In genomic region chr20:34549291-34549928, GRCh38 we compare ENCODE assay signal across 1 cellular context.
TF ChIP-seq lines count a peak whose summit lies in the region.

No MANE protein-coding gene starts in this region.

TF ChIP-seq in HEK293, 187 proteins besides CTCF, POLR2A, EP300 and RAD21 (continued from another document and continues in another):
- no peak for TF ChIP-seq ZNF701 (tag by site-specific recombination; IDR thresholded peaks at IDR 0.05)
- peak; percentile 59 for TF ChIP-seq ZFHX2 (tag by site-specific recombination; conservative IDR thresholded peaks at IDR 0.05)
- TF ChIP-seq ZNF341 (tag by site-specific recombination; IDR thresholded peaks at IDR 0.05; ENCODE audit: low read depth): no peak
- no peak for TF ChIP-seq ZNF121 (tag by site-specific recombination; IDR thresholded peaks at IDR 0.05)
- TF ChIP-seq TRIM28 (IDR thresholded peaks at IDR 0.05; ENCODE audit: borderline replicate concordance, low read length): no peak
- no peak for TF ChIP-seq MEIS1 (CRISPR knock-in tag; IDR thresholded peaks at IDR 0.05; ENCODE audit: borderline replicate concordance)
- TF ChIP-seq ZNF704 (tag by site-specific recombination; IDR thresholded peaks at IDR 0.05): no peak
- TF ChIP-seq OSR2 (tag by site-specific recombination; IDR thresholded peaks at IDR 0.05): peak; percentile 13; the same call in 1 of the 2 replicates
- no peak for TF ChIP-seq ZNF214 (tag by site-specific recombination; IDR thresholded peaks at IDR 0.05; ENCODE audit: borderline replicate concordance)
- peak; percentile 39; the same call in 1 of the 2 replicates for TF ChIP-seq SP2 (tag by site-specific recombination; IDR thresholded peaks at IDR 0.05)
- TF ChIP-seq GFI1B (tag by site-specific recombination; IDR thresholded peaks at IDR 0.05): no peak
- no peak for TF ChIP-seq ZNF10 (tag by site-specific recombination; IDR thresholded peaks at IDR 0.05)
- TF ChIP-seq ZNF548 (tag by site-specific recombination; IDR thresholded peaks at IDR 0.05): no peak
- TF ChIP-seq ZNF302 (tag by site-specific recombination; IDR thresholded peaks at IDR 0.05; ENCODE audit: low read depth): no peak
- TF ChIP-seq, protein P1, sequence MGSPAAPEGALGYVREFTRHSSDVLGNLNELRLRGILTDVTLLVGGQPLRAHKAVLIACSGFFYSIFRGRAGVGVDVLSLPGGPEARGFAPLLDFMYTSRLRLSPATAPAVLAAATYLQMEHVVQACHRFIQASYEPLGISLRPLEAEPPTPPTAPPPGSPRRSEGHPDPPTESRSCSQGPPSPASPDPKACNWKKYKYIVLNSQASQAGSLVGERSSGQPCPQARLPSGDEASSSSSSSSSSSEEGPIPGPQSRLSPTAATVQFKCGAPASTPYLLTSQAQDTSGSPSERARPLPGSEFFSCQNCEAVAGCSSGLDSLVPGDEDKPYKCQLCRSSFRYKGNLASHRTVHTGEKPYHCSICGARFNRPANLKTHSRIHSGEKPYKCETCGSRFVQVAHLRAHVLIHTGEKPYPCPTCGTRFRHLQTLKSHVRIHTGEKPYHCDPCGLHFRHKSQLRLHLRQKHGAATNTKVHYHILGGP (tag by site-specific recombination; IDR thresholded peaks at IDR 0.05): no peak
- peak; percentile 81 for TF ChIP-seq KLF9 (tag by site-specific recombination; IDR thresholded peaks at IDR 0.05; ENCODE audit: low read depth)
- no peak for TF ChIP-seq ZNF148 (tag by site-specific recombination; IDR thresholded peaks at IDR 0.05; ENCODE audit: borderline replicate concordance)
- no peak for TF ChIP-seq PBX3 (CRISPR knock-in tag; IDR thresholded peaks at IDR 0.05)
- no peak for TF ChIP-seq ZNF747 (tag by site-specific recombination; IDR thresholded peaks at IDR 0.05)
- TF ChIP-seq ZBTB8A (tag by site-specific recombination; IDR thresholded peaks at IDR 0.05): peak; percentile 65; the same call in 1 of the 2 replicates
- no peak for TF ChIP-seq ZFP41 (tag by site-specific recombination; IDR thresholded peaks at IDR 0.05; ENCODE audit: borderline replicate concordance)
- no peak for TF ChIP-seq RBAK (tag by site-specific recombination; IDR thresholded peaks at IDR 0.05)
- no peak for TF ChIP-seq ZNF777 (tag by site-specific recombination; IDR thresholded peaks at IDR 0.05; ENCODE audit: borderline replicate concordance)
- TF ChIP-seq PRDM1 (tag by site-specific recombination; IDR thresholded peaks at IDR 0.05): no peak
- TF ChIP-seq, protein P2, sequence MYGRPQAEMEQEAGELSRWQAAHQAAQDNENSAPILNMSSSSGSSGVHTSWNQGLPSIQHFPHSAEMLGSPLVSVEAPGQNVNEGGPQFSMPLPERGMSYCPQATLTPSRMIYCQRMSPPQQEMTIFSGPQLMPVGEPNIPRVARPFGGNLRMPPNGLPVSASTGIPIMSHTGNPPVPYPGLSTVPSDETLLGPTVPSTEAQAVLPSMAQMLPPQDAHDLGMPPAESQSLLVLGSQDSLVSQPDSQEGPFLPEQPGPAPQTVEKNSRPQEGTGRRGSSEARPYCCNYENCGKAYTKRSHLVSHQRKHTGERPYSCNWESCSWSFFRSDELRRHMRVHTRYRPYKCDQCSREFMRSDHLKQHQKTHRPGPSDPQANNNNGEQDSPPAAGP (tag by site-specific recombination; IDR thresholded peaks at IDR 0.05): peak; percentile 34; the same call in 1 of the 2 replicates
- no peak for TF ChIP-seq ZNF211 (tag by site-specific recombination; IDR thresholded peaks at IDR 0.05; ENCODE audit: low read depth)
- no peak for TF ChIP-seq SETDB1 (IDR thresholded peaks at IDR 0.05; ENCODE audit: insufficient read length, low read length)
- TF ChIP-seq GLI4 (tag by site-specific recombination; IDR thresholded peaks at IDR 0.05): no peak
- no peak for TF ChIP-seq ZNF514 (tag by site-specific recombination; IDR thresholded peaks at IDR 0.05)
- no peak for TF ChIP-seq YY2 (tag by site-specific recombination; IDR thresholded peaks at IDR 0.05)
- TF ChIP-seq ZNF626 (tag by site-specific recombination; IDR thresholded peaks at IDR 0.05): no peak
- TF ChIP-seq, protein P3, sequence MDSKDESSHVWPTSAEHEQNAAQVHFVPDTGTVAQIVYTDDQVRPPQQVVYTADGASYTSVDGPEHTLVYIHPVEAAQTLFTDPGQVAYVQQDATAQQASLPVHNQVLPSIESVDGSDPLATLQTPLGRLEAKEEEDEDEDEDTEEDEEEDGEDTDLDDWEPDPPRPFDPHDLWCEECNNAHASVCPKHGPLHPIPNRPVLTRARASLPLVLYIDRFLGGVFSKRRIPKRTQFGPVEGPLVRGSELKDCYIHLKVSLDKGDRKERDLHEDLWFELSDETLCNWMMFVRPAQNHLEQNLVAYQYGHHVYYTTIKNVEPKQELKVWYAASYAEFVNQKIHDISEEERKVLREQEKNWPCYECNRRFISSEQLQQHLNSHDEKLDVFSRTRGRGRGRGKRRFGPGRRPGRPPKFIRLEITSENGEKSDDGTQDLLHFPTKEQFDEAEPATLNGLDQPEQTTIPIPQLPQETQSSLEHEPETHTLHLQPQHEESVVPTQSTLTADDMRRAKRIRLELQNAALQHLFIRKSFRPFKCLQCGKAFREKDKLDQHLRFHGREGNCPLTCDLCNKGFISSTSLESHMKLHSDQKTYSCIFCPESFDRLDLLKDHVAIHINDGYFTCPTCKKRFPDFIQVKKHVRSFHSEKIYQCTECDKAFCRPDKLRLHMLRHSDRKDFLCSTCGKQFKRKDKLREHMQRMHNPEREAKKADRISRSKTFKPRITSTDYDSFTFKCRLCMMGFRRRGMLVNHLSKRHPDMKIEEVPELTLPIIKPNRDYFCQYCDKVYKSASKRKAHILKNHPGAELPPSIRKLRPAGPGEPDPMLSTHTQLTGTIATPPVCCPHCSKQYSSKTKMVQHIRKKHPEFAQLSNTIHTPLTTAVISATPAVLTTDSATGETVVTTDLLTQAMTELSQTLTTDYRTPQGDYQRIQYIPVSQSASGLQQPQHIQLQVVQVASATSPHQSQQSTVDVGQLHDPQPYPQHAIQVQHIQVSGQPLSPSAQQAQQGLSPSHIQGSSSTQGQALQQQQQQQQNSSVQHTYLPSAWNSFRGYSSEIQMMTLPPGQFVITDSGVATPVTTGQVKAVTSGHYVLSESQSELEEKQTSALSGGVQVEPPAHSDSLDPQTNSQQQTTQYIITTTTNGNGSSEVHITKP (tag by site-specific recombination; IDR thresholded peaks at IDR 0.05): peak; percentile 98
- TF ChIP-seq ZNF623 (tag by site-specific recombination; IDR thresholded peaks at IDR 0.05): no peak
- TF ChIP-seq ZNF555 (tag by site-specific recombination; conservative IDR thresholded peaks at IDR 0.05): no peak
- TF ChIP-seq FEZF1 (tag by site-specific recombination; IDR thresholded peaks at IDR 0.05): no peak
- no peak for TF ChIP-seq ZNF280D (tag by site-specific recombination; IDR thresholded peaks at IDR 0.05)
- TF ChIP-seq ZNF155 (tag by site-specific recombination; IDR thresholded peaks at IDR 0.05): no peak
- TF ChIP-seq SP7 (tag by site-specific recombination; IDR thresholded peaks at IDR 0.05): peak; percentile 87
- TF ChIP-seq ZNF391 (tag by site-specific recombination; IDR thresholded peaks at IDR 0.05; ENCODE audit: borderline replicate concordance, low read depth): no peak
- TF ChIP-seq ZNF37A (tag by site-specific recombination; IDR thresholded peaks at IDR 0.05): no peak
- TF ChIP-seq YY1 (tag by site-specific recombination; IDR thresholded peaks at IDR 0.05): no peak
- no peak for TF ChIP-seq ZNF354C (tag by site-specific recombination; IDR thresholded peaks at IDR 0.05; ENCODE audit: borderline replicate concordance, low read depth)
- peak; percentile 5; the same call in 1 of the 2 replicates for TF ChIP-seq EGR2 (tag by site-specific recombination; IDR thresholded peaks at IDR 0.05; ENCODE audit: low read depth)
- no peak for TF ChIP-seq ZNF175 (tag by site-specific recombination; IDR thresholded peaks at IDR 0.05)
- no peak for TF ChIP-seq ZNF274 (IDR thresholded peaks at IDR 0.05; ENCODE audit: low read length)
- TF ChIP-seq ZNF274 (tag by site-specific recombination; IDR thresholded peaks at IDR 0.05; ENCODE audit: borderline replicate concordance): no peak
- TF ChIP-seq, protein P4, sequence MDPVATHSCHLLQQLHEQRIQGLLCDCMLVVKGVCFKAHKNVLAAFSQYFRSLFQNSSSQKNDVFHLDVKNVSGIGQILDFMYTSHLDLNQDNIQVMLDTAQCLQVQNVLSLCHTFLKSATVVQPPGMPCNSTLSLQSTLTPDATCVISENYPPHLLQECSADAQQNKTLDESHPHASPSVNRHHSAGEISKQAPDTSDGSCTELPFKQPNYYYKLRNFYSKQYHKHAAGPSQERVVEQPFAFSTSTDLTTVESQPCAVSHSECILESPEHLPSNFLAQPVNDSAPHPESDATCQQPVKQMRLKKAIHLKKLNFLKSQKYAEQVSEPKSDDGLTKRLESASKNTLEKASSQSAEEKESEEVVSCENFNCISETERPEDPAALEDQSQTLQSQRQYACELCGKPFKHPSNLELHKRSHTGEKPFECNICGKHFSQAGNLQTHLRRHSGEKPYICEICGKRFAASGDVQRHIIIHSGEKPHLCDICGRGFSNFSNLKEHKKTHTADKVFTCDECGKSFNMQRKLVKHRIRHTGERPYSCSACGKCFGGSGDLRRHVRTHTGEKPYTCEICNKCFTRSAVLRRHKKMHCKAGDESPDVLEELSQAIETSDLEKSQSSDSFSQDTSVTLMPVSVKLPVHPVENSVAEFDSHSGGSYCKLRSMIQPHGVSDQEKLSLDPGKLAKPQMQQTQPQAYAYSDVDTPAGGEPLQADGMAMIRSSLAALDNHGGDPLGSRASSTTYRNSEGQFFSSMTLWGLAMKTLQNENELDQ (tag by site-specific recombination; IDR thresholded peaks at IDR 0.05; ENCODE audit: low read depth): no peak
- no peak for TF ChIP-seq ZNF837 (tag by site-specific recombination; IDR thresholded peaks at IDR 0.05)
- no peak for TF ChIP-seq SP3 (tag by site-specific recombination; IDR thresholded peaks at IDR 0.05)
- no peak for TF ChIP-seq ZNF138 (tag by site-specific recombination; IDR thresholded peaks at IDR 0.05; ENCODE audit: borderline replicate concordance)
- TF ChIP-seq ZNF221 (tag by site-specific recombination; IDR thresholded peaks at IDR 0.05; ENCODE audit: borderline replicate concordance): no peak
- TF ChIP-seq ZNF776 (tag by site-specific recombination; IDR thresholded peaks at IDR 0.05; ENCODE audit: borderline replicate concordance): no peak
- TF ChIP-seq ZNF596 (tag by site-specific recombination; IDR thresholded peaks at IDR 0.05): no peak
- 0 out of 2 replicates have a peak, but pooled peaks have one; percentile 16 for TF ChIP-seq BCL11A (tag by site-specific recombination; IDR thresholded peaks at IDR 0.05; ENCODE audit: low read depth)
